ENCODE assay signal across 21 cellular contexts in genomic region chr2:10861765-10862164, GRCh38. TPM values are rescaled to one million over a fixed set of nuclear protein-coding genes. Genes with fewer than 3 reads are reported as not detected.
"Had no signal": no experiment of that assay in that cellular context is flagged by ENCODE, and none has a peak within 500 bp of the region (broad histone marks: within the 10 kb centered on the region; RNA-seq: fewer than 3 reads in every experiment).

No MANE protein-coding gene starts in this region.

- ATAC-seq: K562, SK-N-SH treated with all-trans-retinoic acid at 6 μM for 48 hours had no signal

- H3K4me3 ChIP-seq: K562 had no signal

- H3K4me2 ChIP-seq: KMS-11 had no signal

- H3K27ac ChIP-seq: HL-60, KMS-11 had no signal

- H3K27ac Mint-ChIP-seq: IgD-negative memory B cell had no signal

- H3K9me3 Mint-ChIP-seq: IgD-negative memory B cell had no signal

- H3K9ac ChIP-seq: KMS-11 had no signal

- DNase-seq: Kasumi-1, MM.1S, NCI-H1092 treated with DMSO at 0.1 percent for 48 hours, NCI-H1436, NCI-H187, NCI-H2029, NCI-H2081 treated with DMSO at 0.1 percent for 48 hours, NCI-H2171, NCI-H226, NCI-H446, NCI-H510A, NCI-H524 treated with DMSO at 0.1 percent for 48 hours, NCI-H69, NCI-H774, RPMI8226, SHP77 had no signal

RNA-seq across cellular contexts. Expression of gene KCNF1, which starts 50.0 kb away (rescaled TPM):
- total RNA-seq: K562 had no signal
- polyA plus RNA-seq: IgD-negative memory B cell, K562 had no signal
